ENCODE assay signal across 23 cellular contexts in the genomic region with DNA sequence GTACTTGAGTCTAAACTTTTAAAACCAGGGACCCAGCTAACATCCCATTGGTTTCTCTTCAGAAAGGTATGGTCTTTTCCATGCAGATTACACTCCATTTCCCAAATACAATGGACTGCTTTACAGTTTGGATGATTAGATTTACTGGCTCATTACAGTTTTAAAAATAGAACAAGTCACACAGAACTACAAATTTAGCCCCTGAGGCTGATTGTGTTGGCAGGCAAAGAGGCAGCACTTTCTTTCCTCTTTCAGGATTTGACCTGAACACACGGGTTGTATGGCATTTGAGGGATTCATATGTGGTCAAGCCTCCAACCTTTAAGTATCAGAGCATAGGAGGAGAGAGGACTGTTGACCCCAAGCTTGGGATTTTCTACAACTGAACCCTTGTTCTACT. TPM values are rescaled to one million over a fixed set of nuclear protein-coding genes. Genes with fewer than 3 reads are reported as not detected.
A peak's percentile ranks its signal among the peaks of the same experiment; 100 is the strongest.
DNase-seq lines count a peak whose midpoint lies in the region; ATAC-seq, FAIRE-seq and TF ChIP-seq lines count a peak whose summit lies in the region.
"Had no signal": no experiment of that assay in that cellular context is flagged by ENCODE, and none has a peak within 500 bp of the region (broad histone marks: within the 10 kb centered on the region; RNA-seq: fewer than 3 reads in every experiment).

No MANE protein-coding gene starts in this region.

- POLR2A ChIA-PET in OCI-LY7 (lab: Charles Lee), result no interaction called here

- BruUV-seq in OCI-LY7 (replicated peaks; lab: Mats Ljungman, UMichigan), result no TSS peak

- TF ChIP-seq CTCF in psoas muscle (IDR thresholded peaks at IDR 0.05) (no peak), OCI-LY7 (conservative IDR thresholded peaks at IDR 0.05; ENCODE audit: low read length) (no peak)

- peak in 3 of 4 donors; percentile 27 to 64 (median 31) for ATAC-seq in psoas muscle
- ATAC-seq: activated T-cell treated with anti-CD3 and anti-CD28 coated beads, Interleukin-2, amount 50 U/mL, for 4 hours had no signal

- no peak overlapping the region for H2AFZ ChIP-seq in OCI-LY7 (ENCODE audit: low read length)
- H2AFZ ChIP-seq: GM23248 had no signal

- CTCF ChIA-PET in OCI-LY7 (lab: Charles Lee; ENCODE audit: unreplicated experiment), result no interaction called here

- H3K4me1 ChIP-seq in psoas muscle (peaks cover 12% of the 10 kb centered on the region), OCI-LY7 (ENCODE audit: insufficient read depth, low read length, poor library complexity, severe bottlenecking) (no peaks in the 10 kb centered on the region)
- H3K4me1 ChIP-seq: SJCRH30 had no signal

- no peaks in the 10 kb centered on the region for H3K79me2 ChIP-seq in OCI-LY7 (ENCODE audit: insufficient read depth, low read depth, low read length)

- 5 to 25% (median 17%) methylated on average over 1 of the region's 1 CpG for WGBS in psoas muscle, 3 donors

- H3K27ac ChIP-seq in psoas muscle (no peak overlapping the region), OCI-LY7 (ENCODE audit: low read depth, low read length, poor library complexity, severe bottlenecking) (no peak overlapping the region)
- H3K27ac ChIP-seq: GM23248, SJCRH30, tibial artery had no signal

- H3K4me2 ChIP-seq in OCI-LY7 (ENCODE audit: low read length), result no peak overlapping the region

- no peaks in the 10 kb centered on the region for H3K9me2 ChIP-seq in OCI-LY7 (ENCODE audit: insufficient read depth, low read length)

- intact Hi-C loops in psoas muscle (cut with DNase I), result no loop called here
- intact Hi-C loops in OCI-LY7 (cut with micrococcal nuclease; ENCODE audit: unreplicated experiment), result no loop called here

- no peaks in the 10 kb centered on the region for H3K36me3 ChIP-seq in psoas muscle (ENCODE audit: insufficient read depth in 1 of 2, low read depth in 1 of 2)
- H3K36me3 ChIP-seq in OCI-LY7 (ENCODE audit: insufficient read depth, low read length), result no peaks in the 10 kb centered on the region
- H3K36me3 ChIP-seq: left lung, SJCRH30, tibial artery had no signal

- H4K20me1 ChIP-seq in OCI-LY7 (ENCODE audit: insufficient read depth, low read length), result no peaks in the 10 kb centered on the region

- peak; percentile 19 for DNase-seq in EH (ENCODE audit: low read depth)
- DNase-seq in NCI-H2081 treated with DMSO at 0.1 percent for 48 hours (lab: John Stamatoyannopoulos, UW), result peak; percentile 43
- DNase-seq in foreskin melanocyte, result peak; percentile 83
- DNase-seq in psoas muscle, result no peak
- DNase-seq in OCI-LY7 (ENCODE audit: low spot score), result no peak
- DNase-seq in globus pallidus (ENCODE audit: low spot score), result no peak
- DNase-seq in frontal cortex (ENCODE audit: low spot score in 2 of 2), result no peak
- DNase-seq: activated CD4-positive, alpha-beta T cell treated with anti-CD3 and anti-CD28 coated beads for 4 hours; activated naive CD4-positive, alpha-beta T cell treated with Interleukin-2 at 50 U/mL for 16 hours; activated T-cell treated with anti-CD3 and anti-CD28 coated beads, Interleukin-2, amount 50 U/mL, for 4 hours; CD8-positive, alpha-beta memory T cell; GM23248; NCI-H1092 treated with DMSO at 0.1 percent for 48 hours; NCI-H2171 treated with DMSO at 0.1 percent for 48 hours; NCI-H748 treated with DMSO at 0.1 percent for 48 hours; tibial artery had no signal

- H3K4me3 ChIP-seq in psoas muscle (no peak overlapping the region), OCI-LY7 (ENCODE audit: low read depth, low read length, poor library complexity, severe bottlenecking) (no peak overlapping the region)
- H3K4me3 ChIP-seq: GM23248, left lung, SJCRH30, tibial artery had no signal

- H3K27me3 ChIP-seq in psoas muscle (ENCODE audit: insufficient read depth in 3 of 3, low read length in 2 of 3), result no peaks in the 10 kb centered on the region
- H3K27me3 ChIP-seq: left lung, SJCRH30, tibial artery had no signal

- FAIRE-seq in frontal cortex (lab: Jason Lieb, UNC), result no peak
- FAIRE-seq: GM12892 had no signal

- H3K9me3 ChIP-seq in psoas muscle, result no peaks in the 10 kb centered on the region
- no peaks in the 10 kb centered on the region for H3K9me3 ChIP-seq in OCI-LY7 (ENCODE audit: low read length)
- H3K9me3 ChIP-seq: left lung, SJCRH30, tibial artery had no signal

RNA-seq across cellular contexts. Expression of a gene that starts 21.8 kb away (rescaled TPM):
- under 1 TPM in 1 of 4 donors, not detected in 3; 0.22 TPM for total RNA-seq in psoas muscle
- polyA plus RNA-seq in psoas muscle, result under 1 TPM in 2 of 3 donors, not detected in 1; 0.03 to 0.09 TPM
- not detected in 2 replicates for total RNA-seq in OCI-LY7 (2014; rRNA removed; shearing (Covaris generic))
- not detected in 2 replicates for total RNA-seq in OCI-LY7 (2022)
- total RNA-seq in frontal cortex, result 0.41 TPM
- total RNA-seq: activated CD8-positive, alpha-beta memory T cell treated with anti-CD3 and anti-CD28 coated beads for 36 hours; activated T-cell treated with anti-CD3 and anti-CD28 coated beads, Interleukin-2, amount 50 U/mL, for 4 hours; CD8-positive, alpha-beta memory T cell; dermis microvascular lymphatic vessel endothelial cell; GM23248; posterior vena cava; T-helper 1 cell treated with Interleukin-12 subunit alpha and Interleukin-12 subunit beta and Interleukin-4 antibody, amounts not matched to agents 30 ng/mL and 1 ng/mL, for 36 hours had no signal
- polyA plus RNA-seq: CD8-positive, alpha-beta memory T cell; GM23248 had no signal

Comparison
In these comparisons a context has a peak if more than half of its experiments do, and no peak if none do; other contexts are left out.
1. DNase-seq: peak in EH (single experiment), NCI-H2081 treated with DMSO at 0.1 percent for 48 hours (single experiment) and foreskin melanocyte (single experiment); none in psoas muscle (0 of 2), OCI-LY7 (single experiment), globus pallidus (single experiment) and frontal cortex (0 of 2).